In the genomic region with DNA sequence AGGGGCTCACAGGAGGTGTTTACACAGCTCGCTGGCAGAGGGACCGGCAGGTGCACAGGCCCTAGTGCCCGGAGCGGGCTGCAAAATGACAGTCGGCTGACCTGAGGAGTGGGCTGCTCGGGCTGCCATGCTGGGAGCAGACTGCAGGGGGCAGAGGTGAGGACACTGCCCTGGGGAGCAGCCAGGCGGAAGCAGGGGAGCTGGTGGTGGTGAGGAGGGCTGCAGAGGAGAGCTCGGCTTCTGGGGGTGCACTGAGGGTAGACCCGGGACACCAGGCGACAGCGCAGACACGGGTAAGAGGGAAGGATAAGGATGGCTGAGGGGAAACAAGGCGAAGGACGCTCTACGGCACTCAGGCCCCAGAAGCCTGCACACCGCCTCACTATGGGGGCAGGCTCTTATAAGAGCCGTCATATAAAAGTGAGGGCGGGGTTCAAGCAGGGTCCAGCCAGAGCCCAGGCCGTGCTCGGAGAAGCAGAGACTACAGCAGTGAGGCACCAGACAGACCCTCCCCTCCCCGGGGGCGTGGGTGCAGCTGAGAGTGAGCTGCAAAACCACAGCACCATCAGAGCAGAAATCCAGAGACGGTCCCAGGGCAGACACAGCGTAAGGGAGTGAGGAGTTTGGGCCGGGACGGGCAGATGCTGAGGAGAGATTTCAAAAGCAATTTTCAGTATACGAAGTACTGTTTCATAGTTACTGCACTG, we compare ENCODE assay signal across 8 cellular contexts.
DNase-seq lines count a peak whose midpoint lies in the region; ATAC-seq, FAIRE-seq and TF ChIP-seq lines count a peak whose summit lies in the region.

No MANE protein-coding gene starts in this region.

- TF ChIP-seq RAD21 in A549 (conservative IDR thresholded peaks at IDR 0.05 in 1 of 2, IDR thresholded peaks at IDR 0.05 in 1 of 2), result no peak

- no peak for FAIRE-seq in A549 (lab: Jason Lieb, UNC)

- peaks cover 0 to 5% (median 0%) of the 10 kb centered on the region in 3 donors for H3K36me3 ChIP-seq in Peyer's patch

- TF ChIP-seq EP300 in A549 (IDR thresholded peaks at IDR 0.05), result no peak

- ATAC-seq in A549 (peak; percentile 33 to 71; a peak in 3 of 6 replicates), GM19455 (IDR thresholded peaks at IDR 0.05; ENCODE audit: unreplicated experiment) (peak; percentile 29), HG03039 (IDR thresholded peaks at IDR 0.05; ENCODE audit: unreplicated experiment) (no peak)

- H3K4me1 ChIP-seq in A549, result no peaks in the 10 kb centered on the region
- H3K4me1 ChIP-seq in Peyer's patch, result peaks cover 0 to 27% (median 16%) of the 10 kb centered on the region in 4 donors

- H3K27me3 ChIP-seq in Peyer's patch, result no peaks in the 10 kb centered on the region

- no peak for TF ChIP-seq CTCF in A549 (IDR thresholded peaks at IDR 0.05)
- TF ChIP-seq CTCF in Peyer's patch (IDR thresholded peaks at IDR 0.05), result peak in 5 of 6 experiments; percentile 16 to 58 (median 45)
- peak; percentile 30 for TF ChIP-seq CTCF in choroid plexus epithelial cell (conservative IDR thresholded peaks at IDR 0.05; ENCODE audit: low read depth, low read length)

- CTCF ChIA-PET in A549 (lab: Yijun Ruan, JAX), result interaction anchor here (1.2 to 2.5 kb wide), 3 partner anchors 15 to 30 kb away, joined by 3 to 8 read pairs (median 3); no protein-coding TSS in a partner anchor

- no peak overlapping the region for H3K4me2 ChIP-seq in A549

- H3K4me3 ChIP-seq in A549, result no peak overlapping the region
- no peak overlapping the region for H3K4me3 ChIP-seq in Peyer's patch
- H3K4me3 ChIP-seq in choroid plexus epithelial cell (ENCODE audit: low read depth, low read length), result no peak overlapping the region

- DNase-seq in A549 (ENCODE audit: low read depth in 1 of 2, low spot score in 1 of 2) (peak in 1 of 2 experiments; percentile 25), Peyer's patch (peak in 1 of 3 donors; percentile 56), choroid plexus epithelial cell (ENCODE audit: low read depth) (no peak), Ammon's horn (ENCODE audit: low spot score) (no peak)
- DNase-seq in stimulated activated CD4-positive, alpha-beta T cell treated with anti-CD3 and anti-CD28 coated beads, Interleukin-2, amount 100 ng/mL, for 4 hours (ENCODE audit: low read depth), result peak; percentile 53
- DNase-seq in NK-92 treated with Interleukin-12 subunit alpha and Interleukin-12 subunit beta, amount 100 ng/mL, for 24 hours (lab: John Stamatoyannopoulos, UW), result no peak

- no peaks in the 10 kb centered on the region for H3K9me3 ChIP-seq in A549
- H3K9me3 ChIP-seq in Peyer's patch, result no peaks in the 10 kb centered on the region

- TF ChIP-seq POLR2A in A549 (IDR thresholded peaks at IDR 0.05; ENCODE audit: low read length) (no peak), Peyer's patch (IDR thresholded peaks at IDR 0.05) (no peak)

- 85% methylated on average over 27 of the region's 27 CpGs for WGBS in A549 (ENCODE audit: missing lambda C conversion rate)

- POLR2A ChIA-PET in A549 (lab: Yijun Ruan, JAX), result no interaction called here

- no peak overlapping the region for H3K27ac ChIP-seq in A549
- H3K27ac ChIP-seq in Peyer's patch, result peak overlapping the region in 2 of 4 donors; percentile 7 to 32

TF ChIP-seq in A549, 52 proteins besides CTCF, POLR2A, EP300 and RAD21:
- TF ChIP-seq MAFK (IDR thresholded peaks at IDR 0.05; ENCODE audit: partially characterized antibody) (no peak), JUN (IDR thresholded peaks at IDR 0.05) (no peak)
